Comparison of ENCODE assay signal across 8 cellular contexts in genomic region chr12:53352331-53353258, GRCh38. TPM values are rescaled to one million over a fixed set of nuclear protein-coding genes. Genes with fewer than 3 reads are reported as not detected.
DNase-seq lines count a peak whose midpoint lies in the region; ATAC-seq, FAIRE-seq and TF ChIP-seq lines count a peak whose summit lies in the region.

No MANE protein-coding gene starts in this region.

- H3K4me3 ChIP-seq in dorsolateral prefrontal cortex (no peak overlapping the region), lung (no peak overlapping the region)

- no peaks in the 10 kb centered on the region for H3K9me3 ChIP-seq in lung (ENCODE audit: control insufficient read depth in 2 of 2, insufficient read depth in 1 of 2, low read length in 1 of 2)

- TF ChIP-seq CTCF in dorsolateral prefrontal cortex (IDR thresholded peaks at IDR 0.05 in 54 of 56, conservative IDR thresholded peaks at IDR 0.05 in 2 of 56; ENCODE audit: low read depth in 1 of 56, partially characterized antibody in 56 of 56) (peak; percentile 78 to 98 (median 94)), lung (IDR thresholded peaks at IDR 0.05; ENCODE audit: control extremely low read depth, extremely low read depth) (peak; percentile 95)

- H3K27ac ChIP-seq in dorsolateral prefrontal cortex = peak overlapping the region in 2 of 59 donors; percentile 45 to 64
- peak overlapping the region in 1 of 2 donors; percentile 47 for H3K27ac ChIP-seq in lung (ENCODE audit: low read depth in 1 of 2, low read length in 1 of 2)

- WGBS in lung, 2 donors = 59 to 68% methylated on average over 22 of the region's 22 CpGs

- peak; percentile 59 for ATAC-seq in GM18517 (IDR thresholded peaks at IDR 0.05; ENCODE audit: unreplicated experiment)
- peak; percentile 64 for ATAC-seq in HG03571 (IDR thresholded peaks at IDR 0.05; ENCODE audit: unreplicated experiment)
- peak; percentile 91 for ATAC-seq in lung (ENCODE audit: insufficient read depth, low FRiP score)

- H3K27me3 ChIP-seq in dorsolateral prefrontal cortex = no peaks in the 10 kb centered on the region
- H3K27me3 ChIP-seq in lung (ENCODE audit: control insufficient read depth, insufficient read depth) = no peaks in the 10 kb centered on the region

- intact Hi-C loops in dorsolateral prefrontal cortex (cut with DNase I) = loop anchor here (1.0 to 2.0 kb wide), 2 partner anchors 69 to 156 kb away; no protein-coding TSS in a partner anchor

- peak; percentile 54 for FAIRE-seq in A204.1 (lab: Jason Lieb, UNC)

- no peaks in the 10 kb centered on the region for H3K4me1 ChIP-seq in lung (ENCODE audit: control insufficient read depth in 2 of 2, insufficient read depth in 2 of 2, low read length in 2 of 2)

- DNase-seq in NCI-H82 (lab: John Stamatoyannopoulos, UW) (peak; percentile 93), dorsolateral prefrontal cortex (peak; percentile 58 to 88 (median 82)), lung (ENCODE audit: low spot score) (peak; percentile 84)
- peak; percentile 81 for DNase-seq in activated CD4-positive, alpha-beta T cell treated with anti-CD3 and anti-CD28 coated beads, Interleukin-2, amount 50 U/mL, for 4 hours
- peak; percentile 65 for DNase-seq in stimulated activated CD8-positive, alpha-beta memory T cell treated with anti-CD3 and anti-CD28 coated beads, Interleukin-15, amount 100 ng/mL, for 1 hour (ENCODE audit: low read depth)

- H3K36me3 ChIP-seq in lung (ENCODE audit: control insufficient read depth in 2 of 2, insufficient read depth in 2 of 2, low read length in 2 of 2) = no peaks in the 10 kb centered on the region

RNA-seq across cellular contexts. Expression of gene SP7, which starts 16.4 kb away (rescaled TPM):
- total RNA-seq in dorsolateral prefrontal cortex (1 to 10 TPM in 15 of 120 experiments, under 1 TPM in 87, not detected in 18; 0.11 to 1.9 (median 0.54) TPM), lung (not detected)
- polyA plus RNA-seq in lung = not detected

RNA-seq across cellular contexts. Expression of gene SP1, which starts 27.4 kb away (rescaled TPM):
- 10 to 100 TPM; 22.5 to 63.4 (median 36.0) TPM for total RNA-seq in dorsolateral prefrontal cortex
- 10 to 100 TPM; 68.3 to 72.2 TPM for total RNA-seq in lung
- 10 to 100 TPM; 16.2 to 26.6 TPM for polyA plus RNA-seq in lung

RNA-seq across cellular contexts. Expression of gene AAAS, which starts 31.2 kb away (rescaled TPM):
- total RNA-seq in dorsolateral prefrontal cortex = 10 to 100 TPM; 27.3 to 61.7 (median 45.5) TPM
- total RNA-seq in lung = 10 to 100 TPM; 51.4 to 51.7 TPM
- 10 to 100 TPM; 29.7 to 37.0 TPM for polyA plus RNA-seq in lung

RNA-seq across cellular contexts. Expression of gene MYG1, which starts 53.1 kb away (rescaled TPM):
- total RNA-seq in dorsolateral prefrontal cortex = 10 to 100 TPM; 43.4 to 98.9 (median 69.5) TPM
- total RNA-seq in lung = 10 to 100 TPM; 22.1 to 63.5 TPM
- polyA plus RNA-seq in lung = 10 to 100 TPM; 56.1 to 88.9 TPM

RNA-seq across cellular contexts. Expression of gene PFDN5, which starts 57.3 kb away (rescaled TPM):
- total RNA-seq in dorsolateral prefrontal cortex (100 to 1,000 TPM; 256 to 374 (median 306) TPM), lung (100 to 1,000 TPM; 351 to 361 TPM)
- 1,000 to 10,000 TPM in 1 of 2 donors, 100 to 1,000 TPM in 1; 649 to 1,722 TPM for polyA plus RNA-seq in lung
